In genomic region chr17:72890711-72891110, GRCh38 we compare ENCODE assay signal across 15 cellular contexts.
A peak's percentile ranks its signal among the peaks of the same experiment; 100 is the strongest.
DNase-seq lines count a peak whose midpoint lies in the region; ATAC-seq and TF ChIP-seq lines count a peak whose summit lies in the region.
"Had no signal": no experiment of that assay in that cellular context is flagged by ENCODE, and none has a peak within 500 bp of the region (broad histone marks: within the 10 kb centered on the region; RNA-seq: fewer than 3 reads in every experiment).

No MANE protein-coding gene starts in this region.

- H3K27me3 Mint-ChIP-seq in activated naive CD8-positive, alpha-beta T cell treated with anti-CD3 and anti-CD28 coated beads, Interleukin-2, amount 50 U/mL, for 24 hours: no peaks in the 10 kb centered on the region
- H3K27me3 Mint-ChIP-seq in activated naive CD8-positive, alpha-beta T cell treated with anti-CD3 and anti-CD28 coated beads for 36 hours: no peaks in the 10 kb centered on the region
- H3K27me3 Mint-ChIP-seq: B cell; central memory CD8-positive, alpha-beta T cell had no signal

- no peak overlapping the region for H3K4me3 ChIP-seq in epithelial cell of proximal tubule (ENCODE audit: low read depth, low read length)
- H3K4me3 ChIP-seq: upper lobe of left lung had no signal

- H3K9me3 Mint-ChIP-seq in activated naive CD8-positive, alpha-beta T cell treated with anti-CD3 and anti-CD28 coated beads, Interleukin-2, amount 50 U/mL, for 24 hours: no peaks in the 10 kb centered on the region
- peaks cover 1% of the 10 kb centered on the region for H3K9me3 Mint-ChIP-seq in activated naive CD8-positive, alpha-beta T cell treated with anti-CD3 and anti-CD28 coated beads for 36 hours
- H3K9me3 Mint-ChIP-seq: central memory CD8-positive, alpha-beta T cell had no signal

- H3K4me3 Mint-ChIP-seq in activated naive CD8-positive, alpha-beta T cell treated with anti-CD3 and anti-CD28 coated beads, Interleukin-2, amount 50 U/mL, for 24 hours: no peak overlapping the region
- no peak overlapping the region for H3K4me3 Mint-ChIP-seq in activated naive CD8-positive, alpha-beta T cell treated with anti-CD3 and anti-CD28 coated beads for 36 hours
- H3K4me3 Mint-ChIP-seq: B cell; central memory CD8-positive, alpha-beta T cell had no signal

- peaks cover 33% of the 10 kb centered on the region for H3K36me3 Mint-ChIP-seq in activated naive CD8-positive, alpha-beta T cell treated with anti-CD3 and anti-CD28 coated beads, Interleukin-2, amount 50 U/mL, for 24 hours (ENCODE audit: low read depth)
- peaks cover 45% of the 10 kb centered on the region for H3K36me3 Mint-ChIP-seq in activated naive CD8-positive, alpha-beta T cell treated with anti-CD3 and anti-CD28 coated beads for 36 hours

- peak; percentile 61 for ATAC-seq in activated naive CD8-positive, alpha-beta T cell treated with anti-CD3 and anti-CD28 coated beads, Interleukin-2, amount 50 U/mL, for 24 hours
- no peak for ATAC-seq in HG02678 (IDR thresholded peaks at IDR 0.05; ENCODE audit: unreplicated experiment)
- ATAC-seq: sciatic nerve had no signal

- H3K27ac Mint-ChIP-seq in activated naive CD8-positive, alpha-beta T cell treated with anti-CD3 and anti-CD28 coated beads, Interleukin-2, amount 50 U/mL, for 24 hours: peak overlapping the region; percentile 61
- no peak overlapping the region for H3K27ac Mint-ChIP-seq in activated naive CD8-positive, alpha-beta T cell treated with anti-CD3 and anti-CD28 coated beads for 36 hours
- H3K27ac Mint-ChIP-seq: B cell had no signal

- DNase-seq in activated naive CD8-positive, alpha-beta T cell treated with anti-CD3 and anti-CD28 coated beads, Interleukin-2, amount 50 U/mL, for 24 hours: no peak
- DNase-seq in activated naive CD8-positive, alpha-beta T cell treated with anti-CD3 and anti-CD28 coated beads for 36 hours: no peak
- peak; percentile 9 for DNase-seq in RKO (ENCODE audit: low spot score)
- DNase-seq in epithelial cell of proximal tubule (ENCODE audit: low read depth): peak; percentile 13
- peak; percentile 16 for DNase-seq in stromal cell of bone marrow (ENCODE audit: low read depth)
- DNase-seq in iPS-NIHi7 (ENCODE audit: extremely low spot score): no peak
- no peak for DNase-seq in medulla oblongata (ENCODE audit: extremely low spot score)
- DNase-seq: kidney; NCI-H446 treated with DMSO at 0.1 percent for 48 hours; stimulated activated CD4-positive, alpha-beta T cell treated with anti-CD3 and anti-CD28 coated beads, Interleukin-4, amount 100 ng/mL, for 1 hour; upper lobe of left lung had no signal

- no peak for TF ChIP-seq CTCF in epithelial cell of proximal tubule (conservative IDR thresholded peaks at IDR 0.05; ENCODE audit: low read depth, low read length)

- peaks cover 20% of the 10 kb centered on the region for H3K4me1 Mint-ChIP-seq in activated naive CD8-positive, alpha-beta T cell treated with anti-CD3 and anti-CD28 coated beads, Interleukin-2, amount 50 U/mL, for 24 hours
- H3K4me1 Mint-ChIP-seq in activated naive CD8-positive, alpha-beta T cell treated with anti-CD3 and anti-CD28 coated beads for 36 hours: peaks cover 8% of the 10 kb centered on the region
- H3K4me1 Mint-ChIP-seq: B cell; central memory CD8-positive, alpha-beta T cell had no signal

Comparison
In these comparisons a context has a peak if more than half of its experiments do, and no peak if none do; other contexts are left out.
1. DNase-seq: peak in RKO (single experiment), epithelial cell of proximal tubule (single experiment) and stromal cell of bone marrow (single experiment); none in activated naive CD8-positive, alpha-beta T cell treated with anti-CD3 and anti-CD28 coated beads, Interleukin-2, amount 50 U/mL, for 24 hours (single experiment), activated naive CD8-positive, alpha-beta T cell treated with anti-CD3 and anti-CD28 coated beads for 36 hours (single experiment), iPS-NIHi7 (single experiment) and medulla oblongata (single experiment).